In the genomic region with DNA sequence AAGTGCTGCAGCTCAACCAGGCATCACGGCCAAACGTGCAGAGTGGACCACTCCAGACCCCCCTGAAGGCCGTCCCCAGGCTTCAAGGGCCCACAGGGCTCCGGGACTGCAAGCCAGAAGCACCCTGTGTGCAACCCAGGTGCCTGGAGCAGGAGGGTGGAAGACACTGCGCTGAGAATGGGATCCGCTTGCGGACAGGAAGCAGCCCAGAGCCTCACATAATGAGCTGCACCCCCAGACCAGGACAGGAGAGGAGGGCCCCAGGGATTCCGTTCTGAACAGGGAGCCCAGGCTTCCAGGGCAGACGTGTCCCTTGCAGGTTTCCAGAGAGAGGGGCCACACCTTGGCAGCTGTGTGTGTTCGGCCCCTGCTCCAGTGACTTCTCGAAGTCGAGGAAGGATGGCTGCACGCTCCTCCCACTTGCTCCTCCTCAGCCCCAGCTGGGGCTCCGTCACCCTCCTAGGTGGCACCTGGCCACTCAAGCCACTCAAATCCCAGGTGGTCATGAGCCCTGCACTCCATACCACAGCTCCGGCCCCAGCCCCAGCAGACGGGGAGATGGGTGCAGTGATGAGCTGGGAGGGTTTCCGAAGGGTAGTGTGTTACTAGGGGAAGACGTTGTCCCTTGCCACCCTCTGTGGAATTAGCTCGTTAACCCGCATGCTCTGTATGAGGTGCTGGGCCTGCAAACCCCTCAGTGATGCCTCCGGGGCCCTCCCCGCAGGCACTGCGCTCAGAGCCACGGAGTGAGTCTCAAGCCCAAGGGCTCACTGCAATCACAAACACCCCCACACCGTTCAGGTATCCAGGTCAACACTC, we compare ENCODE assay signal across 1 cellular context.
TF ChIP-seq lines count a peak whose summit lies in the region.

No MANE protein-coding gene starts in this region.

TF ChIP-seq in H1, 55 proteins besides CTCF, POLR2A, EP300 and RAD21:
- TF ChIP-seq SP4 (IDR thresholded peaks at IDR 0.05; ENCODE audit: low read length) (no peak), TBP (IDR thresholded peaks at IDR 0.05; ENCODE audit: low read depth, low read length) (no peak), SUZ12 (IDR thresholded peaks at IDR 0.05; ENCODE audit: low read length) (no peak), USF2 (IDR thresholded peaks at IDR 0.05; ENCODE audit: low read length) (no peak), JUN (IDR thresholded peaks at IDR 0.05; ENCODE audit: low read depth, low read length) (no peak), EZH2 (IDR thresholded peaks at IDR 0.05; ENCODE audit: low read depth, low read length, severe bottlenecking) (no peak), GTF2F1 (IDR thresholded peaks at IDR 0.05; ENCODE audit: borderline replicate concordance, low read depth, low read length) (no peak), CREB1 (IDR thresholded peaks at IDR 0.05) (no peak), HDAC2 (IDR thresholded peaks at IDR 0.05; ENCODE audit: borderline replicate concordance in 1 of 2, low read depth in 2 of 2, low read length in 2 of 2) (no peak), KDM4A (IDR thresholded peaks at IDR 0.05; ENCODE audit: low read depth, low read length, severe bottlenecking) (no peak)
- TF ChIP-seq, protein P1, sequence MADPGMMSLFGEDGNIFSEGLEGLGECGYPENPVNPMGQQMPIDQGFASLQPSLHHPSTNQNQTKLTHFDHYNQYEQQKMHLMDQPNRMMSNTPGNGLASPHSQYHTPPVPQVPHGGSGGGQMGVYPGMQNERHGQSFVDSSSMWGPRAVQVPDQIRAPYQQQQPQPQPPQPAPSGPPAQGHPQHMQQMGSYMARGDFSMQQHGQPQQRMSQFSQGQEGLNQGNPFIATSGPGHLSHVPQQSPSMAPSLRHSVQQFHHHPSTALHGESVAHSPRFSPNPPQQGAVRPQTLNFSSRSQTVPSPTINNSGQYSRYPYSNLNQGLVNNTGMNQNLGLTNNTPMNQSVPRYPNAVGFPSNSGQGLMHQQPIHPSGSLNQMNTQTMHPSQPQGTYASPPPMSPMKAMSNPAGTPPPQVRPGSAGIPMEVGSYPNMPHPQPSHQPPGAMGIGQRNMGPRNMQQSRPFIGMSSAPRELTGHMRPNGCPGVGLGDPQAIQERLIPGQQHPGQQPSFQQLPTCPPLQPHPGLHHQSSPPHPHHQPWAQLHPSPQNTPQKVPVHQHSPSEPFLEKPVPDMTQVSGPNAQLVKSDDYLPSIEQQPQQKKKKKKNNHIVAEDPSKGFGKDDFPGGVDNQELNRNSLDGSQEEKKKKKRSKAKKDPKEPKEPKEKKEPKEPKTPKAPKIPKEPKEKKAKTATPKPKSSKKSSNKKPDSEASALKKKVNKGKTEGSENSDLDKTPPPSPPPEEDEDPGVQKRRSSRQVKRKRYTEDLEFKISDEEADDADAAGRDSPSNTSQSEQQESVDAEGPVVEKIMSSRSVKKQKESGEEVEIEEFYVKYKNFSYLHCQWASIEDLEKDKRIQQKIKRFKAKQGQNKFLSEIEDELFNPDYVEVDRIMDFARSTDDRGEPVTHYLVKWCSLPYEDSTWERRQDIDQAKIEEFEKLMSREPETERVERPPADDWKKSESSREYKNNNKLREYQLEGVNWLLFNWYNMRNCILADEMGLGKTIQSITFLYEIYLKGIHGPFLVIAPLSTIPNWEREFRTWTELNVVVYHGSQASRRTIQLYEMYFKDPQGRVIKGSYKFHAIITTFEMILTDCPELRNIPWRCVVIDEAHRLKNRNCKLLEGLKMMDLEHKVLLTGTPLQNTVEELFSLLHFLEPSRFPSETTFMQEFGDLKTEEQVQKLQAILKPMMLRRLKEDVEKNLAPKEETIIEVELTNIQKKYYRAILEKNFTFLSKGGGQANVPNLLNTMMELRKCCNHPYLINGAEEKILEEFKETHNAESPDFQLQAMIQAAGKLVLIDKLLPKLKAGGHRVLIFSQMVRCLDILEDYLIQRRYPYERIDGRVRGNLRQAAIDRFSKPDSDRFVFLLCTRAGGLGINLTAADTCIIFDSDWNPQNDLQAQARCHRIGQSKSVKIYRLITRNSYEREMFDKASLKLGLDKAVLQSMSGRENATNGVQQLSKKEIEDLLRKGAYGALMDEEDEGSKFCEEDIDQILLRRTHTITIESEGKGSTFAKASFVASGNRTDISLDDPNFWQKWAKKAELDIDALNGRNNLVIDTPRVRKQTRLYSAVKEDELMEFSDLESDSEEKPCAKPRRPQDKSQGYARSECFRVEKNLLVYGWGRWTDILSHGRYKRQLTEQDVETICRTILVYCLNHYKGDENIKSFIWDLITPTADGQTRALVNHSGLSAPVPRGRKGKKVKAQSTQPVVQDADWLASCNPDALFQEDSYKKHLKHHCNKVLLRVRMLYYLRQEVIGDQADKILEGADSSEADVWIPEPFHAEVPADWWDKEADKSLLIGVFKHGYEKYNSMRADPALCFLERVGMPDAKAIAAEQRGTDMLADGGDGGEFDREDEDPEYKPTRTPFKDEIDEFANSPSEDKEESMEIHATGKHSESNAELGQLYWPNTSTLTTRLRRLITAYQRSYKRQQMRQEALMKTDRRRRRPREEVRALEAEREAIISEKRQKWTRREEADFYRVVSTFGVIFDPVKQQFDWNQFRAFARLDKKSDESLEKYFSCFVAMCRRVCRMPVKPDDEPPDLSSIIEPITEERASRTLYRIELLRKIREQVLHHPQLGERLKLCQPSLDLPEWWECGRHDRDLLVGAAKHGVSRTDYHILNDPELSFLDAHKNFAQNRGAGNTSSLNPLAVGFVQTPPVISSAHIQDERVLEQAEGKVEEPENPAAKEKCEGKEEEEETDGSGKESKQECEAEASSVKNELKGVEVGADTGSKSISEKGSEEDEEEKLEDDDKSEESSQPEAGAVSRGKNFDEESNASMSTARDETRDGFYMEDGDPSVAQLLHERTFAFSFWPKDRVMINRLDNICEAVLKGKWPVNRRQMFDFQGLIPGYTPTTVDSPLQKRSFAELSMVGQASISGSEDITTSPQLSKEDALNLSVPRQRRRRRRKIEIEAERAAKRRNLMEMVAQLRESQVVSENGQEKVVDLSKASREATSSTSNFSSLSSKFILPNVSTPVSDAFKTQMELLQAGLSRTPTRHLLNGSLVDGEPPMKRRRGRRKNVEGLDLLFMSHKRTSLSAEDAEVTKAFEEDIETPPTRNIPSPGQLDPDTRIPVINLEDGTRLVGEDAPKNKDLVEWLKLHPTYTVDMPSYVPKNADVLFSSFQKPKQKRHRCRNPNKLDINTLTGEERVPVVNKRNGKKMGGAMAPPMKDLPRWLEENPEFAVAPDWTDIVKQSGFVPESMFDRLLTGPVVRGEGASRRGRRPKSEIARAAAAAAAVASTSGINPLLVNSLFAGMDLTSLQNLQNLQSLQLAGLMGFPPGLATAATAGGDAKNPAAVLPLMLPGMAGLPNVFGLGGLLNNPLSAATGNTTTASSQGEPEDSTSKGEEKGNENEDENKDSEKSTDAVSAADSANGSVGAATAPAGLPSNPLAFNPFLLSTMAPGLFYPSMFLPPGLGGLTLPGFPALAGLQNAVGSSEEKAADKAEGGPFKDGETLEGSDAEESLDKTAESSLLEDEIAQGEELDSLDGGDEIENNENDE (IDR thresholded peaks at IDR 0.05; ENCODE audit: insufficient replicate concordance, low read length), result no peak
TF ChIP-seq in H1: peak in this region for 0.
